28 cellular contexts compared by ENCODE assay signal in the genomic region with DNA sequence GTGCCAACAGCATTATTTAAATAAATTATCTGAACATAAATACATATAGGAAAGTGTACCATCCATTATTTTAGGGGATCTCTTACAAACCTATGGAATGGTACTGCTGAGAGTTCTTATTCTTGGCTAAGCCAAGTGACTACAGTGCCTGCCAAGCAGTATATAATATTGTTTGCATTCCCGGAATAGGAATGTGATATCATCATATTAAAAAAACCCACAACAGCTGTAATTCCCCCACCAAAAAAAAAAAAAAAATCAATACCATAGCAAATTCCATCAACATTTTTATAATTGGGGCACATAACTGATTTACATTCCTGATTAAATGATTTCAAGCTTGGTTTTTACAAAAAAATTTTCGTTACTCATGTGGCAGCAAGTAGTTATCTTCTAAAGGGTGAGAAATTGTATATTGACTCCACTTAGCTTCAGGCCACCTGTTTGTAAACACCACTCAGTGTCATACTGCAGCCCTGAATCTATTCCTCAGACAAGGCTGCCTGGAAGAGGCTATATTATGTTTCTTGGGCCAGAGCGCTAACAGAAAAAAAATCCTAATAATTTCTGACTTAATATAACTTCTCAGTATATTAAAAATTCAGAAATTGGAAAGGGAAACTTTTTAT.
DNase-seq lines count a peak whose midpoint lies in the region; TF ChIP-seq lines count a peak whose summit lies in the region.
"Had no signal": no experiment of that assay in that cellular context is flagged by ENCODE, and none has a peak within 500 bp of the region (broad histone marks: within the 10 kb centered on the region; RNA-seq: fewer than 3 reads in every experiment).

No MANE protein-coding gene starts in this region.

- POLR2A ChIA-PET in GM10248 (lab: Yijun Ruan, JAX): no interaction called here

- no peak for TF ChIP-seq POLR2A in spleen (IDR thresholded peaks at IDR 0.05)

- H3K4me1 ChIP-seq in skeletal muscle satellite cell (ENCODE audit: control insufficient read depth, insufficient read depth, low read length) (peaks cover 31% of the 10 kb centered on the region), ascending aorta (peaks cover 0 to 3% of the 10 kb centered on the region in 2 donors), spleen (no peaks in the 10 kb centered on the region)
- H3K4me1 ChIP-seq: A549 had no signal

- CTCF ChIA-PET in GM10248 (lab: Yijun Ruan, JAX): interaction anchor here (0.6 to 2.8 kb wide), 2 partner anchors 19 to 31 kb away, joined by 3 to 6 read pairs; no protein-coding TSS in a partner anchor

- H3K27ac ChIP-seq in ascending aorta: no peak overlapping the region
- H3K27ac ChIP-seq in spleen: no peak overlapping the region
- H3K27ac ChIP-seq: A549, adrenal gland, coronary artery, esophagus muscularis mucosa, prostate gland, RWPE1, skin epidermis had no signal

- peak; percentile 34 for DNase-seq in NCI-H2107 treated with DMSO at 0.1 percent for 48 hours (lab: John Stamatoyannopoulos, UW; ENCODE audit: unreplicated experiment)
- no peak for DNase-seq in NCI-H2107 (lab: John Stamatoyannopoulos, UW)
- DNase-seq in NCI-H1092 treated with DMSO at 0.1 percent for 48 hours (lab: John Stamatoyannopoulos, UW): peak; percentile 64
- DNase-seq in fibroblast of gingiva (ENCODE audit: low read depth): peak; percentile 53
- no peak for DNase-seq in ascending aorta (ENCODE audit: low spot score in 2 of 2)
- no peak for DNase-seq in spleen
- DNase-seq in GM10248 (ENCODE audit: extremely low spot score): no peak
- DNase-seq: activated CD4-positive, alpha-beta T cell treated with anti-CD3 and anti-CD28 coated beads for 48 hours; activated naive CD4-positive, alpha-beta T cell; activated T-cell treated with anti-CD3 and anti-CD28 coated beads, Interleukin-2, amount 50 U/mL, for 4 hours; adrenal gland; DMS79; H9; KG1; kidney glomerular epithelial cell; mucosa of descending colon; MV-4-11; NCI-H526; SK-N-SH; stimulated activated CD4-positive, alpha-beta T cell treated with anti-CD3 and anti-CD28 coated beads, Interleukin-4, amount 100 ng/mL, for 1 hour had no signal

- H3K4me3 ChIP-seq in skeletal muscle satellite cell (ENCODE audit: low read length) (no peak overlapping the region), ascending aorta (no peak overlapping the region), spleen (no peak overlapping the region)
- H3K4me3 ChIP-seq: A549, adrenal gland, coronary artery, esophagus muscularis mucosa, lung, mucosa of descending colon, prostate gland, skin epidermis had no signal

- no peaks in the 10 kb centered on the region for H3K36me3 ChIP-seq in skeletal muscle satellite cell (ENCODE audit: insufficient read depth, low read length)
- no peaks in the 10 kb centered on the region for H3K36me3 ChIP-seq in ascending aorta
- H3K36me3 ChIP-seq in spleen: no peaks in the 10 kb centered on the region
- H3K36me3 ChIP-seq: adrenal gland, esophagus muscularis mucosa, prostate gland had no signal

- TF ChIP-seq CTCF in ascending aorta (IDR thresholded peaks at IDR 0.05) (no peak), spleen (IDR thresholded peaks at IDR 0.05 in 8 of 11, conservative IDR thresholded peaks at IDR 0.05 in 3 of 11) (no peak), GM10248 (IDR thresholded peaks at IDR 0.05; ENCODE audit: control extremely low read depth, extremely low read depth, low read depth, missing control alignments) (no peak)

- intact Hi-C loops in ascending aorta (cut with DNase I): no loop called here
- intact Hi-C loops in spleen (cut with DNase I; ENCODE audit: low total_unique reads): loop anchor here (10.0 kb wide), 1 partner anchor 503 kb away; no protein-coding TSS in a partner anchor

- peak overlapping the region; percentile 0 for H3K4me2 ChIP-seq in skeletal muscle satellite cell (ENCODE audit: low read length)
- H3K4me2 ChIP-seq: A549, SK-N-SH had no signal

- WGBS in spleen, 5 donors: 85 to 91% (median 87%) methylated on average over 3 of the region's 3 CpGs

- H3K9me3 ChIP-seq in skeletal muscle satellite cell (replicated peaks; ENCODE audit: low read length): no peaks in the 10 kb centered on the region
- H3K9me3 ChIP-seq in ascending aorta: no peaks in the 10 kb centered on the region
- no peaks in the 10 kb centered on the region for H3K9me3 ChIP-seq in spleen
- H3K9me3 ChIP-seq: A549, adrenal gland, esophagus muscularis mucosa, mucosa of descending colon, prostate gland, SK-N-SH had no signal

- H3K27me3 ChIP-seq in skeletal muscle satellite cell (ENCODE audit: control insufficient read depth, insufficient read depth, low read length): no peaks in the 10 kb centered on the region
- H3K27me3 ChIP-seq in ascending aorta: no peaks in the 10 kb centered on the region
- no peaks in the 10 kb centered on the region for H3K27me3 ChIP-seq in spleen (replicated peaks in 1 of 7)
- H3K27me3 ChIP-seq: adrenal gland, esophagus muscularis mucosa had no signal

- H3K9ac ChIP-seq in skeletal muscle satellite cell (ENCODE audit: low read depth, low read length): no peak overlapping the region
- H3K9ac ChIP-seq: SK-N-SH had no signal

Comparison
In these comparisons a context has a peak if more than half of its experiments do, and no peak if none do; other contexts are left out.
1. DNase-seq: peak in NCI-H2107 treated with DMSO at 0.1 percent for 48 hours (single experiment), NCI-H1092 treated with DMSO at 0.1 percent for 48 hours (single experiment) and fibroblast of gingiva (single experiment); none in NCI-H2107 (single experiment), ascending aorta (0 of 2), spleen (single experiment) and GM10248 (single experiment).